ENCODE assay signal across 1 cellular context in the genomic region with DNA sequence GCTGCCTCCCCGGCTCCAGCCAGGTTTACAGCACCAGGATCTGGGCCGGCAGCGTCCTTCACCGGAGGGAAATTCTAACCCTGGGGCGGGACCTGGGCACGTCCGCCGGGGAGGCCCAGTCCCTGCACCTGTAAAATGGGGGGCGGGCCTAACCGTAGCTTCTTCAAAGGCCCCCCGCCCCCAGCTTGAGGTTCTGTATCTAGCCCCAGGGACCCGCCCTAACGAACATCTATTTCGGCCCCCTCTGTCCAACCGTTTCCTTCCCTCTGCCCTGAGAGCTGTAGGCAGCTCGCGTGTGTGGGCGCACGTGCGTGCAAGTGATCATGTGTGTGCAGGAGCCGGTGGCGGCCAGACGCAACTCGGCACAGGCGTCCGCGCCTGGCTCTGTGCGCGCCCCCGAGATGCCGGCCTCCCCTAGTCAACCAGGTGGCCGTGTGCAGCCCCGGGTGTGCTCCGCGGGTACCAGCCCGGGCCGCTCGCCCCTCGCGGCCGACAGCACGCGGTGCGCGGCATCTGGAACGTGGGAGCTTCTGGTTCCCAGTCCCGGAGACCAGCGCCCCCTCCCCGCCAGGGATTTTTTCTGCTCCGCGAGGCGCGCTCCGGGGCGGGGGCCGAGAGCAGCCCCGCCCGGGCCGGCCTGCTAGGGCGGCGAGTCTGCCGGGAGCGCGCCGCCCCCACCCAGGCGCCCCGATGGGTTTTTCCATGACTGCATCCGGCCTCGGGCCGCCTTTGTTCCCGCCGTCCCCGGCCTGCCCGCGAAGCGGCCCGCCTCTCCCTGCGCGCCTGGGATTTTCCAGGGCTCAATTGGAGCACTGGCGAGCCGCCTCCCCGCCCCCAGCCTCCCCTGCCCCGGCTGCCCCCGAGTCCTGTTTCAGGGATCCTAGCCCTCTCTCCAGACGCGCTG.
TF ChIP-seq lines count a peak whose summit lies in the region.

No MANE protein-coding gene starts in this region.

TF ChIP-seq in HepG2, 621 proteins besides CTCF, POLR2A, EP300 and RAD21 (continued from another document and continues in another):
- TF ChIP-seq KIAA2018 (CRISPR knock-in tag; IDR thresholded peaks at IDR 0.05; ENCODE audit: borderline replicate concordance): 0 out of 2 replicates have a peak, but pooled peaks have one; percentile 61
- no peak for TF ChIP-seq TOE1 (CRISPR knock-in tag; IDR thresholded peaks at IDR 0.05)
- TF ChIP-seq, protein P1, sequence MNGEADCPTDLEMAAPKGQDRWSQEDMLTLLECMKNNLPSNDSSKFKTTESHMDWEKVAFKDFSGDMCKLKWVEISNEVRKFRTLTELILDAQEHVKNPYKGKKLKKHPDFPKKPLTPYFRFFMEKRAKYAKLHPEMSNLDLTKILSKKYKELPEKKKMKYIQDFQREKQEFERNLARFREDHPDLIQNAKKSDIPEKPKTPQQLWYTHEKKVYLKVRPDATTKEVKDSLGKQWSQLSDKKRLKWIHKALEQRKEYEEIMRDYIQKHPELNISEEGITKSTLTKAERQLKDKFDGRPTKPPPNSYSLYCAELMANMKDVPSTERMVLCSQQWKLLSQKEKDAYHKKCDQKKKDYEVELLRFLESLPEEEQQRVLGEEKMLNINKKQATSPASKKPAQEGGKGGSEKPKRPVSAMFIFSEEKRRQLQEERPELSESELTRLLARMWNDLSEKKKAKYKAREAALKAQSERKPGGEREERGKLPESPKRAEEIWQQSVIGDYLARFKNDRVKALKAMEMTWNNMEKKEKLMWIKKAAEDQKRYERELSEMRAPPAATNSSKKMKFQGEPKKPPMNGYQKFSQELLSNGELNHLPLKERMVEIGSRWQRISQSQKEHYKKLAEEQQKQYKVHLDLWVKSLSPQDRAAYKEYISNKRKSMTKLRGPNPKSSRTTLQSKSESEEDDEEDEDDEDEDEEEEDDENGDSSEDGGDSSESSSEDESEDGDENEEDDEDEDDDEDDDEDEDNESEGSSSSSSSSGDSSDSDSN (CRISPR knock-in tag; IDR thresholded peaks at IDR 0.05): peak; percentile 93
- TF ChIP-seq RARA (CRISPR knock-in tag; IDR thresholded peaks at IDR 0.05): no peak
- TF ChIP-seq, protein P2, sequence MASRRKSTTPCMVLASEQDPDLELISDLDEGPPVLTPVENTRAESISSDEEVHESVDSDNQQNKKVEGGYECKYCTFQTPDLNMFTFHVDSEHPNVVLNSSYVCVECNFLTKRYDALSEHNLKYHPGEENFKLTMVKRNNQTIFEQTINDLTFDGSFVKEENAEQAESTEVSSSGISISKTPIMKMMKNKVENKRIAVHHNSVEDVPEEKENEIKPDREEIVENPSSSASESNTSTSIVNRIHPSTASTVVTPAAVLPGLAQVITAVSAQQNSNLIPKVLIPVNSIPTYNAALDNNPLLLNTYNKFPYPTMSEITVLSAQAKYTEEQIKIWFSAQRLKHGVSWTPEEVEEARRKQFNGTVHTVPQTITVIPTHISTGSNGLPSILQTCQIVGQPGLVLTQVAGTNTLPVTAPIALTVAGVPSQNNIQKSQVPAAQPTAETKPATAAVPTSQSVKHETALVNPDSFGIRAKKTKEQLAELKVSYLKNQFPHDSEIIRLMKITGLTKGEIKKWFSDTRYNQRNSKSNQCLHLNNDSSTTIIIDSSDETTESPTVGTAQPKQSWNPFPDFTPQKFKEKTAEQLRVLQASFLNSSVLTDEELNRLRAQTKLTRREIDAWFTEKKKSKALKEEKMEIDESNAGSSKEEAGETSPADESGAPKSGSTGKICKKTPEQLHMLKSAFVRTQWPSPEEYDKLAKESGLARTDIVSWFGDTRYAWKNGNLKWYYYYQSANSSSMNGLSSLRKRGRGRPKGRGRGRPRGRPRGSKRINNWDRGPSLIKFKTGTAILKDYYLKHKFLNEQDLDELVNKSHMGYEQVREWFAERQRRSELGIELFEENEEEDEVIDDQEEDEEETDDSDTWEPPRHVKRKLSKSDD (CRISPR knock-in tag; IDR thresholded peaks at IDR 0.05; ENCODE audit: low read depth): no peak
- peak; percentile 29 for TF ChIP-seq NFYC (CRISPR knock-in tag; IDR thresholded peaks at IDR 0.05)
- peak; percentile 80; the same call in 1 of the 2 replicates for TF ChIP-seq FIP1L1 (IDR thresholded peaks at IDR 0.05; ENCODE audit: borderline replicate concordance, insufficient read depth, low read depth, low read length)
- peak; percentile 67; the same call in 1 of the 2 replicates for TF ChIP-seq YEATS4 (CRISPR knock-in tag; IDR thresholded peaks at IDR 0.05; ENCODE audit: borderline replicate concordance)
- peak; percentile 83; the same call in 1 of the 2 replicates for TF ChIP-seq ZNF343 (CRISPR knock-in tag; IDR thresholded peaks at IDR 0.05)
- no peak for TF ChIP-seq ZNF674 (CRISPR knock-in tag; IDR thresholded peaks at IDR 0.05; ENCODE audit: low read depth)
- no peak for TF ChIP-seq ELK4 (CRISPR knock-in tag; IDR thresholded peaks at IDR 0.05; ENCODE audit: borderline replicate concordance)
- TF ChIP-seq GMEB1 (CRISPR knock-in tag; IDR thresholded peaks at IDR 0.05; ENCODE audit: borderline replicate concordance): no peak
- TF ChIP-seq HMGA1 (CRISPR knock-in tag; conservative IDR thresholded peaks at IDR 0.05): no peak
- TF ChIP-seq, protein P3, sequence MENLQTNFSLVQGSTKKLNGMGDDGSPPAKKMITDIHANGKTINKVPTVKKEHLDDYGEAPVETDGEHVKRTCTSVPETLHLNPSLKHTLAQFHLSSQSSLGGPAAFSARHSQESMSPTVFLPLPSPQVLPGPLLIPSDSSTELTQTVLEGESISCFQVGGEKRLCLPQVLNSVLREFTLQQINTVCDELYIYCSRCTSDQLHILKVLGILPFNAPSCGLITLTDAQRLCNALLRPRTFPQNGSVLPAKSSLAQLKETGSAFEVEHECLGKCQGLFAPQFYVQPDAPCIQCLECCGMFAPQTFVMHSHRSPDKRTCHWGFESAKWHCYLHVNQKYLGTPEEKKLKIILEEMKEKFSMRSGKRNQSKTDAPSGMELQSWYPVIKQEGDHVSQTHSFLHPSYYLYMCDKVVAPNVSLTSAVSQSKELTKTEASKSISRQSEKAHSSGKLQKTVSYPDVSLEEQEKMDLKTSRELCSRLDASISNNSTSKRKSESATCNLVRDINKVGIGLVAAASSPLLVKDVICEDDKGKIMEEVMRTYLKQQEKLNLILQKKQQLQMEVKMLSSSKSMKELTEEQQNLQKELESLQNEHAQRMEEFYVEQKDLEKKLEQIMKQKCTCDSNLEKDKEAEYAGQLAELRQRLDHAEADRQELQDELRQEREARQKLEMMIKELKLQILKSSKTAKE (CRISPR knock-in tag; IDR thresholded peaks at IDR 0.05; ENCODE audit: borderline replicate concordance): peak; percentile 21; the same call in 1 of the 2 replicates
- TF ChIP-seq MLLT10 (CRISPR knock-in tag; IDR thresholded peaks at IDR 0.05): no peak
- TF ChIP-seq KAT8 (CRISPR knock-in tag; IDR thresholded peaks at IDR 0.05): peak; percentile 75
- TF ChIP-seq PLSCR1 (CRISPR knock-in tag; IDR thresholded peaks at IDR 0.05; ENCODE audit: borderline replicate concordance): no peak
- TF ChIP-seq ZNF30 (CRISPR knock-in tag; IDR thresholded peaks at IDR 0.05): peak; percentile 92
- TF ChIP-seq SMAD9 (CRISPR knock-in tag; IDR thresholded peaks at IDR 0.05): peak; percentile 52
- peak; percentile 83; the same call in 1 of the 2 replicates for TF ChIP-seq ZNF691 (CRISPR knock-in tag; IDR thresholded peaks at IDR 0.05; ENCODE audit: borderline replicate concordance, low read depth)
- TF ChIP-seq SOX13 (IDR thresholded peaks at IDR 0.05): no peak
- peak in 1 of 2 experiments; percentile 64; a peak in 2 of 4 replicates for TF ChIP-seq SOX13 (CRISPR knock-in tag; conservative IDR thresholded peaks at IDR 0.05 in 1 of 2, IDR thresholded peaks at IDR 0.05 in 1 of 2)
